Comparison of ENCODE assay signal across 16 cellular contexts in genomic region chr17:77668518-77668917, GRCh38.
DNase-seq lines count a peak whose midpoint lies in the region; ATAC-seq and TF ChIP-seq lines count a peak whose summit lies in the region.
"Had no signal": no experiment of that assay in that cellular context is flagged by ENCODE, and none has a peak within 500 bp of the region (broad histone marks: within the 10 kb centered on the region; RNA-seq: fewer than 3 reads in every experiment).

No MANE protein-coding gene starts in this region.

- peaks cover 20% of the 10 kb centered on the region for H3K9me3 Mint-ChIP-seq in activated CD4-positive, alpha-beta T cell treated with anti-CD3 and anti-CD28 coated beads, Interleukin-2, amount 10 ng/mL, durations not matched to agents 24 days and 14 days
- H3K9me3 Mint-ChIP-seq in CD8-positive, alpha-beta memory T cell: peaks cover 3 to 12% (median 6%) of the 10 kb centered on the region in 5 donors
- peaks cover 3% of the 10 kb centered on the region for H3K9me3 Mint-ChIP-seq in activated B cell treated with CpG ODN at 0.5 μM for 24 hours
- H3K9me3 Mint-ChIP-seq in effector memory CD8-positive, alpha-beta T cell: no peaks in the 10 kb centered on the region

- H3K4me3 ChIP-seq in CD8-positive, alpha-beta memory T cell (ENCODE audit: low read length): no peak overlapping the region
- H3K4me3 ChIP-seq in Karpas-422 (ENCODE audit: low read length): no peak overlapping the region
- H3K4me3 ChIP-seq: cardiac muscle cell, lung had no signal

- peak overlapping the region; percentile 75 for H3K4me3 Mint-ChIP-seq in activated CD4-positive, alpha-beta T cell treated with anti-CD3 and anti-CD28 coated beads, Interleukin-2, amount 10 ng/mL, durations not matched to agents 24 days and 14 days
- H3K4me3 Mint-ChIP-seq in CD8-positive, alpha-beta memory T cell: peak overlapping the region; percentile 30 to 75 (median 66)
- H3K4me3 Mint-ChIP-seq in activated B cell treated with CpG ODN at 0.5 μM for 24 hours: peak overlapping the region; percentile 5
- H3K4me3 Mint-ChIP-seq in effector memory CD8-positive, alpha-beta T cell: peak overlapping the region in 1 of 2 donors; percentile 61

- H3K27ac ChIP-seq in CD8-positive, alpha-beta memory T cell (ENCODE audit: low read depth, low read length): no peak overlapping the region
- no peak overlapping the region for H3K27ac ChIP-seq in Karpas-422 (ENCODE audit: low read length)
- H3K27ac ChIP-seq: cardiac muscle cell had no signal

- no peaks in the 10 kb centered on the region for H3K27me3 ChIP-seq in CD8-positive, alpha-beta memory T cell (ENCODE audit: insufficient read depth, low read length, poor library complexity, severe bottlenecking)
- no peaks in the 10 kb centered on the region for H3K27me3 ChIP-seq in Karpas-422 (ENCODE audit: low read length)
- H3K27me3 ChIP-seq: BE2C, cardiac muscle cell had no signal

- peaks cover 45% of the 10 kb centered on the region for H3K4me1 ChIP-seq in CD8-positive, alpha-beta memory T cell (ENCODE audit: insufficient read depth, low read length)
- H3K4me1 ChIP-seq in Karpas-422 (ENCODE audit: low read length): peaks cover 8% of the 10 kb centered on the region

- no peak for TF ChIP-seq CTCF in activated B cell treated with CpG ODN at 0.5 μM for 24 hours (IDR thresholded peaks at IDR 0.05)

- no peak overlapping the region for H3K9ac ChIP-seq in Karpas-422 (ENCODE audit: low read length)
- H3K9ac ChIP-seq: SK-N-SH had no signal

- no peaks in the 10 kb centered on the region for H4K20me1 ChIP-seq in Karpas-422 (ENCODE audit: insufficient read depth, low read depth, low read length)

- no peak for ATAC-seq in activated B cell treated with CpG ODN at 0.5 μM for 24 hours (ENCODE audit: low read depth)
- no peak for ATAC-seq in effector memory CD8-positive, alpha-beta T cell (replicated peaks)
- no peak for ATAC-seq in activated CD4-positive, CD25-positive, alpha-beta regulatory T cell treated with anti-CD3 and anti-CD28 coated beads, Interleukin-2, amount 50 U/mL, for 24 hours

- no peaks in the 10 kb centered on the region for H3K36me3 ChIP-seq in CD8-positive, alpha-beta memory T cell (ENCODE audit: insufficient read depth, low read length)
- H3K36me3 ChIP-seq in Karpas-422 (ENCODE audit: insufficient read depth, low read length): no peaks in the 10 kb centered on the region
- H3K36me3 ChIP-seq: BE2C, cardiac muscle cell had no signal

- H3K9me2 ChIP-seq in Karpas-422 (replicated peaks; ENCODE audit: insufficient read depth, low read length): no peaks in the 10 kb centered on the region
- H3K9me2 ChIP-seq: SK-N-SH had no signal

- peaks cover 52% of the 10 kb centered on the region for H3K36me3 Mint-ChIP-seq in activated CD4-positive, alpha-beta T cell treated with anti-CD3 and anti-CD28 coated beads, Interleukin-2, amount 10 ng/mL, durations not matched to agents 24 days and 14 days (ENCODE audit: low read depth)
- peaks cover 14 to 46% (median 34%) of the 10 kb centered on the region in 3 donors for H3K36me3 Mint-ChIP-seq in CD8-positive, alpha-beta memory T cell
- peaks cover 12% of the 10 kb centered on the region for H3K36me3 Mint-ChIP-seq in activated B cell treated with CpG ODN at 0.5 μM for 24 hours (ENCODE audit: low read depth)
- peaks cover 4% of the 10 kb centered on the region for H3K36me3 Mint-ChIP-seq in effector memory CD8-positive, alpha-beta T cell (ENCODE audit: insufficient read depth)

- peak overlapping the region; percentile 84 for H3K27ac Mint-ChIP-seq in activated CD4-positive, alpha-beta T cell treated with anti-CD3 and anti-CD28 coated beads, Interleukin-2, amount 10 ng/mL, durations not matched to agents 24 days and 14 days
- peak overlapping the region; percentile 55 to 93 (median 82) for H3K27ac Mint-ChIP-seq in CD8-positive, alpha-beta memory T cell
- H3K27ac Mint-ChIP-seq in activated B cell treated with CpG ODN at 0.5 μM for 24 hours: no peak overlapping the region
- peak overlapping the region; percentile 79 to 84 for H3K27ac Mint-ChIP-seq in effector memory CD8-positive, alpha-beta T cell

- H3K4me1 Mint-ChIP-seq in activated CD4-positive, alpha-beta T cell treated with anti-CD3 and anti-CD28 coated beads, Interleukin-2, amount 10 ng/mL, durations not matched to agents 24 days and 14 days: peaks cover 38% of the 10 kb centered on the region
- H3K4me1 Mint-ChIP-seq in CD8-positive, alpha-beta memory T cell: peaks cover 48 to 79% (median 61%) of the 10 kb centered on the region in 3 donors
- peaks cover 23% of the 10 kb centered on the region for H3K4me1 Mint-ChIP-seq in activated B cell treated with CpG ODN at 0.5 μM for 24 hours
- peaks cover 24 to 44% of the 10 kb centered on the region in 2 donors for H3K4me1 Mint-ChIP-seq in effector memory CD8-positive, alpha-beta T cell (ENCODE audit: low read depth in 2 of 2)

- no peak overlapping the region for H2AFZ ChIP-seq in Karpas-422 (ENCODE audit: low read length)

- no peaks in the 10 kb centered on the region for H3K27me3 Mint-ChIP-seq in activated CD4-positive, alpha-beta T cell treated with anti-CD3 and anti-CD28 coated beads, Interleukin-2, amount 10 ng/mL, durations not matched to agents 24 days and 14 days
- H3K27me3 Mint-ChIP-seq in CD8-positive, alpha-beta memory T cell: peaks cover 0 to 1% of the 10 kb centered on the region in 2 donors
- no peaks in the 10 kb centered on the region for H3K27me3 Mint-ChIP-seq in activated B cell treated with CpG ODN at 0.5 μM for 24 hours
- no peaks in the 10 kb centered on the region for H3K27me3 Mint-ChIP-seq in effector memory CD8-positive, alpha-beta T cell

- H3K9me3 ChIP-seq in CD8-positive, alpha-beta memory T cell (ENCODE audit: low read length): no peaks in the 10 kb centered on the region
- H3K9me3 ChIP-seq in Karpas-422 (ENCODE audit: low read length): no peaks in the 10 kb centered on the region
- H3K9me3 ChIP-seq: BE2C, SK-N-SH had no signal

- CTCF ChIA-PET in CD8-positive, alpha-beta memory T cell (lab: Charles Lee): no interaction called here
- CTCF ChIA-PET in activated B cell treated with CpG ODN at 0.5 μM for 24 hours (lab: Charles Lee): no interaction called here

- no peaks in the 10 kb centered on the region for H3K79me2 ChIP-seq in Karpas-422 (ENCODE audit: low read length)

- POLR2A ChIA-PET in CD8-positive, alpha-beta memory T cell (lab: Charles Lee): no interaction called here
- POLR2A ChIA-PET in activated B cell treated with CpG ODN at 0.5 μM for 24 hours (lab: Charles Lee): no interaction called here

- intact Hi-C loops in activated CD4-positive, alpha-beta T cell treated with anti-CD3 and anti-CD28 coated beads, Interleukin-2, amount 10 ng/mL, durations not matched to agents 24 days and 14 days (cut with micrococcal nuclease): loop anchor here (5.0 to 10.0 kb wide), 2 partner anchors 36 to 216 kb away; no protein-coding TSS in a partner anchor
- intact Hi-C loops in activated B cell treated with CpG ODN at 0.5 μM for 24 hours (cut with micrococcal nuclease): loop anchor here (2.0 kb wide), 1 partner anchor 58 kb away; no protein-coding TSS in a partner anchor

- DNase-seq in activated CD4-positive, alpha-beta T cell treated with anti-CD3 and anti-CD28 coated beads, Interleukin-2, amount 10 ng/mL, durations not matched to agents 24 days and 14 days: no peak
- DNase-seq in activated CD4-positive, alpha-beta T cell treated with anti-CD3 and anti-CD28 coated beads for 48 hours: no peak
- DNase-seq in CD8-positive, alpha-beta memory T cell: no peak
- DNase-seq in activated B cell treated with CpG ODN at 0.5 μM for 24 hours (no peak), Karpas-422 (no peak), OCI-M2 (lab: John Stamatoyannopoulos, UW; ENCODE audit: unreplicated experiment) (no peak)
- no peak for DNase-seq in effector memory CD8-positive, alpha-beta T cell
- DNase-seq: amygdala, BE2C, dermis blood vessel endothelial cell, NCI-H1417, NCI-H510A treated with DMSO at 0.1 percent for 48 hours, SK-N-SH had no signal

- H3K4me2 ChIP-seq in Karpas-422 (ENCODE audit: low read depth, low read length, poor library complexity, severe bottlenecking): no peak overlapping the region
- H3K4me2 ChIP-seq: SK-N-SH had no signal
